Comparison of ENCODE assay signal across 27 cellular contexts in the genomic region with DNA sequence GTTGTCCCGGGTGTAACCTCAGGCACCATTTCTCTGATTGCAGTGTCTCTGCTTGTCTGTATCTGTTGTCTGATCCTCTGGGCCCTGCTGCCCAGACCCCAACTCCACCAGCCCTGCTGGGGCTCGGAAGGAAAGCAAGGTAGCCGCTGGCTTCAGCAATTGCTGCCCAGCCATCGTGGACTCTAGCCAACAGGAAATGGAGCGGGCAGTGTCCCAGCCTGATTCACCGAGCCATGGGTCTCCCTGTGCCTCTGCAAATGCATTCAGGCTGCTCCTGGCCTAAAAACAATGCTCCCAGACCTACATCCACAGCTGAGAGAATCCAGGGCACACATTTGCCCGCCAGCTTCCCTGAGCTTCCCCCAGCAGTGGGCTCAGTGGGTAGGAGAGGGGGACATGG. TPM values are rescaled to one million over a fixed set of nuclear protein-coding genes. Genes with fewer than 3 reads are reported as not detected.
DNase-seq lines count a peak whose midpoint lies in the region; ATAC-seq, FAIRE-seq and TF ChIP-seq lines count a peak whose summit lies in the region.
"Had no signal": no experiment of that assay in that cellular context is flagged by ENCODE, and none has a peak within 500 bp of the region (broad histone marks: within the 10 kb centered on the region; RNA-seq: fewer than 3 reads in every experiment).

No MANE protein-coding gene starts in this region.

- H3K23me2 ChIP-seq in H1 (ENCODE audit: low read depth, low read length), result no peaks in the 10 kb centered on the region

- no peak overlapping the region for H2AFZ ChIP-seq in H1 (ENCODE audit: low read length)

- no peak for ATAC-seq in gastrocnemius medialis
- ATAC-seq: activated CD8-positive, alpha-beta memory T cell treated with anti-CD3 and anti-CD28 coated beads, Interleukin-2, amount 10 ng/mL, durations not matched to agents 7 days and 5 days; activated T-helper 17 cell treated with anti-CD3 and anti-CD28 coated beads, Interleukin-2, amount 50 U/mL, for 72 hours; heart left ventricle; left ventricle myocardium superior; PC-3 had no signal

- TF ChIP-seq CTCF in H1 (IDR thresholded peaks at IDR 0.05; ENCODE audit: control extremely low read depth in 1 of 3, insufficient read depth in 1 of 3, low read depth in 1 of 3, low read length in 3 of 3), result no peak
- no peak for TF ChIP-seq CTCF in thyroid gland (IDR thresholded peaks at IDR 0.05)
- no peak for TF ChIP-seq CTCF in gastrocnemius medialis (IDR thresholded peaks at IDR 0.05 in 4 of 5, conservative IDR thresholded peaks at IDR 0.05 in 1 of 5)
- TF ChIP-seq CTCF in colonic mucosa (IDR thresholded peaks at IDR 0.05), result no peak

- H2BK20ac ChIP-seq in H1 (ENCODE audit: low read length), result no peak overlapping the region

- H3K4me2 ChIP-seq in H1 (ENCODE audit: insufficient read depth in 1 of 2, low read depth in 2 of 2, low read length in 2 of 2), result no peak overlapping the region

- H4K5ac ChIP-seq in H1 (ENCODE audit: insufficient read length, low read depth, low read length), result no peak overlapping the region

- H3K27me3 ChIP-seq in H1 (replicated peaks in 1 of 4; ENCODE audit: control insufficient read depth in 3 of 4, extremely low read depth in 1 of 4, insufficient read depth in 3 of 4, low read length in 3 of 4) (no peaks in the 10 kb centered on the region; a peak in 1 of 7 replicates), thyroid gland (no peaks in the 10 kb centered on the region), gastrocnemius medialis (peaks cover 0 to 4% (median 0%) of the 10 kb centered on the region in 3 donors), colonic mucosa (no peaks in the 10 kb centered on the region)
- H3K27me3 ChIP-seq: right atrium auricular region had no signal

- DNase-seq in NCI-H2196 (lab: John Stamatoyannopoulos, UW; ENCODE audit: unreplicated experiment) (peak; percentile 2), NCI-H2196 treated with DMSO at 0.1 percent for 48 hours (lab: John Stamatoyannopoulos, UW; ENCODE audit: unreplicated experiment) (no peak), RPMI7951 (ENCODE audit: low read depth) (peak; percentile 56), H1 (ENCODE audit: low read depth in 1 of 2, low spot score in 2 of 2) (no peak), thyroid gland (peak; percentile 58 to 71), gastrocnemius medialis (no peak), colonic mucosa (no peak), NCI-H345 treated with DMSO at 0.1 percent for 48 hours (lab: John Stamatoyannopoulos, UW; ENCODE audit: unreplicated experiment) (no peak)
- DNase-seq: activated CD4-positive, alpha-beta T cell treated with anti-CD3 and anti-CD28 coated beads, Interleukin-2, amount 10 ng/mL, durations not matched to agents 24 days and 14 days; activated CD8-positive, alpha-beta memory T cell treated with anti-CD3 and anti-CD28 coated beads, Interleukin-2, amount 10 ng/mL, durations not matched to agents 7 days and 5 days; CD4-positive, CD25-positive, alpha-beta regulatory T cell; DMS79; heart left ventricle; HFFc6; left ventricle myocardium superior; NCI-H1436 treated with DMSO at 0.1 percent for 48 hours; NCI-H226; occipital lobe; PC-3; SIG-M5; T-helper 1 cell had no signal

- no peak for FAIRE-seq in H1 (lab: Jason Lieb, UNC)
- FAIRE-seq: endothelial cell of umbilical vein, urothelium cell line had no signal

- H2BK120ac ChIP-seq in H1 (replicated peaks; ENCODE audit: low read depth, low read length), result no peak overlapping the region

- H3K4ac ChIP-seq in H1 (replicated peaks; ENCODE audit: insufficient read length, low read depth, low read length), result no peak overlapping the region

- no peak overlapping the region for H2BK12ac ChIP-seq in H1 (ENCODE audit: low read depth, low read length)

- H3K9ac ChIP-seq in H1 (replicated peaks in 1 of 4; ENCODE audit: extremely low read depth in 1 of 4, low read depth in 3 of 4, low read length in 3 of 4) (no peak overlapping the region), colonic mucosa (ENCODE audit: low read depth in 2 of 2, low read length in 2 of 2) (no peak overlapping the region)

- 96% methylated on average over 7 of the region's 7 CpGs; no CpG with 5 or more reads in 1 of the 2 experiments for WGBS in H1 (ENCODE audit: extremely low coverage in 1 of 2, insufficient coverage in 1 of 2, insufficient read length in 1 of 2, insufficient replicate concordance in 2 of 2, low coverage in 1 of 2, low lambda C conversion rate in 2 of 2, missing lambda C conversion rate in 1 of 2), 2 experiments
- WGBS in thyroid gland, 2 donors, result 35 to 38% methylated on average over 7 of the region's 7 CpGs

- no peak overlapping the region for H3K56ac ChIP-seq in H1 (replicated peaks; ENCODE audit: insufficient read length, low read depth, low read length)

- no peak overlapping the region for H3K18ac ChIP-seq in H1 (ENCODE audit: extremely low read depth, low read length)

- TF ChIP-seq RAD21 in H1 (IDR thresholded peaks at IDR 0.05 in 1 of 2, conservative IDR thresholded peaks at IDR 0.05 in 1 of 2; ENCODE audit: low read depth in 2 of 2, low read length in 2 of 2), result no peak

- H3K79me1 ChIP-seq in H1 (ENCODE audit: low read depth, low read length), result peaks cover 30% of the 10 kb centered on the region

- POLR2A ChIA-PET in H1 (lab: Charles Lee; ENCODE audit: partially characterized antibody), result interaction anchor here (1.5 kb wide), 1 partner anchor 14 kb away, joined by 3 read pairs; no protein-coding TSS in a partner anchor

- no peak for TF ChIP-seq EP300 in H1 (IDR thresholded peaks at IDR 0.05; ENCODE audit: borderline replicate concordance in 1 of 2, low read depth in 2 of 2, low read length in 2 of 2)

- H3K4me1 ChIP-seq in H1 (replicated peaks in 1 of 4; ENCODE audit: control insufficient read depth in 3 of 4, insufficient read depth in 4 of 4, low read length in 3 of 4) (peaks cover 2 to 15% (median 7%) of the 10 kb centered on the region in 4 experiments), thyroid gland (peaks cover 10 to 15% of the 10 kb centered on the region in 2 donors), gastrocnemius medialis (no peaks in the 10 kb centered on the region), colonic mucosa (no peaks in the 10 kb centered on the region)
- H3K4me1 ChIP-seq: breast epithelium, heart left ventricle, right atrium auricular region had no signal

- H2BK15ac ChIP-seq in H1 (ENCODE audit: low read length), result no peak overlapping the region

- peaks cover 0 to 1% of the 10 kb centered on the region in 2 experiments for H4K20me1 ChIP-seq in H1 (replicated peaks in 1 of 2; ENCODE audit: control insufficient read depth in 1 of 2, insufficient read depth in 2 of 2, low read length in 2 of 2)

- no peak overlapping the region for H4K8ac ChIP-seq in H1 (ENCODE audit: extremely low read depth, insufficient read depth, low read length)

- no peak overlapping the region for H3K14ac ChIP-seq in H1 (ENCODE audit: insufficient read length)

- no peak overlapping the region for H2BK5ac ChIP-seq in H1 (ENCODE audit: low read depth, low read length)

- H3K27ac ChIP-seq in H1 (ENCODE audit: low read depth, low read length) (no peak overlapping the region), thyroid gland (peak overlapping the region in 1 of 3 donors; percentile 0), gastrocnemius medialis (no peak overlapping the region), colonic mucosa (no peak overlapping the region)
- H3K27ac ChIP-seq: breast epithelium, heart left ventricle, right atrium auricular region had no signal

- H3K79me2 ChIP-seq in H1 (ENCODE audit: control insufficient read depth in 1 of 2, insufficient read depth in 2 of 2, low read length in 2 of 2), result peaks cover 8 to 88% of the 10 kb centered on the region in 2 experiments

- no peaks in the 10 kb centered on the region for H3K9me3 ChIP-seq in H1 (ENCODE audit: insufficient read depth in 2 of 2, low read depth in 1 of 2, low read length in 1 of 2)
- no peaks in the 10 kb centered on the region for H3K9me3 ChIP-seq in thyroid gland
- H3K9me3 ChIP-seq in gastrocnemius medialis, result no peaks in the 10 kb centered on the region
- no peaks in the 10 kb centered on the region for H3K9me3 ChIP-seq in colonic mucosa
- H3K9me3 ChIP-seq: breast epithelium, heart left ventricle, right atrium auricular region had no signal

- intact Hi-C loops in thyroid gland (cut with DNase I) (no loop called here), gastrocnemius medialis (cut with DNase I; ENCODE audit: low total_unique reads) (no loop called here), colonic mucosa (cut with DNase I) (no loop called here)

- no peak overlapping the region for H3K23ac ChIP-seq in H1 (ENCODE audit: insufficient read length)

- no peak for TF ChIP-seq POLR2A in H1 (IDR thresholded peaks at IDR 0.05; ENCODE audit: control extremely low read depth in 1 of 2, low read depth in 2 of 2, low read length in 2 of 2)
- TF ChIP-seq POLR2A in thyroid gland (IDR thresholded peaks at IDR 0.05), result no peak
- no peak for TF ChIP-seq POLR2A in gastrocnemius medialis (IDR thresholded peaks at IDR 0.05)

- H3K4me3 ChIP-seq in H1 (ENCODE audit: extremely low read depth in 1 of 4, insufficient read depth in 2 of 4, low read depth in 3 of 4, low read length in 4 of 4) (no peak overlapping the region), thyroid gland (replicated peaks in 1 of 3) (no peak overlapping the region), gastrocnemius medialis (no peak overlapping the region), colonic mucosa (no peak overlapping the region)
- H3K4me3 ChIP-seq: breast epithelium, heart left ventricle, right atrium auricular region had no signal

- CTCF ChIA-PET in H1 (lab: Charles Lee; ENCODE audit: partially characterized antibody), result interaction anchor here (1.1 to 8.5 kb wide), 3 partner anchors 10 to 277 kb away, joined by 3 to 90 read pairs (median 3); no protein-coding TSS in a partner anchor

- no peak overlapping the region for H2AK5ac ChIP-seq in H1 (ENCODE audit: low read depth, low read length)

- in situ Hi-C loops in gastrocnemius medialis (cut with MboI; ENCODE audit: low sequenced_read_pairs in 4 of 4), result no loop called here

- peaks cover 0 to 43% (median under 1%) of the 10 kb centered on the region in 4 experiments; a peak in 4 of 8 replicates for H3K36me3 ChIP-seq in H1 (ENCODE audit: control insufficient read depth in 2 of 4, insufficient read depth in 4 of 4, low read length in 3 of 4)
- no peaks in the 10 kb centered on the region for H3K36me3 ChIP-seq in thyroid gland
- no peaks in the 10 kb centered on the region for H3K36me3 ChIP-seq in gastrocnemius medialis
- no peaks in the 10 kb centered on the region for H3K36me3 ChIP-seq in colonic mucosa
- H3K36me3 ChIP-seq: breast epithelium, heart left ventricle, right atrium auricular region had no signal

- peak overlapping the region; percentile 18 for H4K91ac ChIP-seq in H1 (replicated peaks; ENCODE audit: insufficient read length, low read length)

RNA-seq across cellular contexts. Expression of a gene that starts 9.2 kb away (rescaled TPM):
- total RNA-seq in RPMI7951 (2014; rRNA removed; shearing (Covaris generic)), result not detected in 2 replicates
- total RNA-seq in H1 (2021; fragmentation: NEBNext Ultra II Directional; extraction: Animal tissue kit (Norgen Biotek cat#: 25700)), result 63.7 and 63.9 TPM in 2 replicates
- 12.3 and 12.8 TPM in 2 replicates for polyA plus RNA-seq in H1 (2011; rRNA removed)
- polyA plus RNA-seq in H1 (2011; cell fraction: cytosol; rRNA removed), result 18.2 TPM
- polyA plus RNA-seq in H1 (2011; cell fraction: nucleus; rRNA removed), result 13.0 TPM
- polyA plus RNA-seq in H1 (2012, experiment 1 of 2), result 48.9 to 70.8 TPM (median 51.8 TPM) in 4 replicates
- polyA plus RNA-seq in H1 (2012, experiment 2 of 2), result 53.8 TPM
- polyA plus RNA-seq in H1 (2013, experiment 1 of 2), result 46.4 TPM
- 49.6 TPM for polyA plus RNA-seq in H1 (2013, experiment 2 of 2)
- polyA minus RNA-seq in H1 (2011; rRNA and poly(A)+ RNA removed), result 11.2 and 12.1 TPM in 2 replicates
- polyA minus RNA-seq in H1 (2011; cell fraction: cytosol; rRNA and poly(A)+ RNA removed), result 16.5 TPM
- 15.7 TPM for polyA minus RNA-seq in H1 (2011; cell fraction: nucleus; rRNA and poly(A)+ RNA removed)
- total RNA-seq in thyroid gland (under 1 TPM in 1 of 4 donors, not detected in 3; 0.44 TPM), gastrocnemius medialis (not detected), colonic mucosa (under 1 TPM; 0.07 to 0.11 TPM)
- total RNA-seq: A673; activated CD4-positive, alpha-beta T cell treated with anti-CD3 and anti-CD28 coated beads, Interleukin-2, amount 10 ng/mL, durations not matched to agents 24 days and 14 days; activated CD8-positive, alpha-beta memory T cell treated with anti-CD3 and anti-CD28 coated beads, Interleukin-2, amount 10 ng/mL, durations not matched to agents 7 days and 5 days; activated T-helper 17 cell treated with anti-CD3 and anti-CD28 coated beads, Interleukin-2, amount 50 U/mL, for 72 hours; CD4-positive, CD25-positive, alpha-beta regulatory T cell; endothelial cell of umbilical vein; heart left ventricle; HFFc6; left ventricle myocardium superior; PC-3; right atrium auricular region had no signal
- polyA plus RNA-seq: CD4-positive, CD25-positive, alpha-beta regulatory T cell; endothelial cell of umbilical vein; heart left ventricle had no signal

Comparison
In these comparisons a context has a peak if more than half of its experiments do, and no peak if none do; other contexts are left out.
1. DNase-seq: peak in NCI-H2196 (single experiment), RPMI7951 (single experiment) and thyroid gland (2 of 2); none in NCI-H2196 treated with DMSO at 0.1 percent for 48 hours (single experiment), H1 (0 of 2), gastrocnemius medialis (0 of 2), colonic mucosa (single experiment) and NCI-H345 treated with DMSO at 0.1 percent for 48 hours (single experiment).
2. RNA of a gene that starts 9.2 kb away (total RNA-seq): 63.7 to 63.9 TPM in H1; 0.07 to 0.11 TPM in colonic mucosa, not detected in RPMI7951, 0.44 TPM in thyroid gland and not detected in gastrocnemius medialis; every median in the first group is over 10 times any median in the second.